ENCODE assay signal across 6 cellular contexts in the genomic region with DNA sequence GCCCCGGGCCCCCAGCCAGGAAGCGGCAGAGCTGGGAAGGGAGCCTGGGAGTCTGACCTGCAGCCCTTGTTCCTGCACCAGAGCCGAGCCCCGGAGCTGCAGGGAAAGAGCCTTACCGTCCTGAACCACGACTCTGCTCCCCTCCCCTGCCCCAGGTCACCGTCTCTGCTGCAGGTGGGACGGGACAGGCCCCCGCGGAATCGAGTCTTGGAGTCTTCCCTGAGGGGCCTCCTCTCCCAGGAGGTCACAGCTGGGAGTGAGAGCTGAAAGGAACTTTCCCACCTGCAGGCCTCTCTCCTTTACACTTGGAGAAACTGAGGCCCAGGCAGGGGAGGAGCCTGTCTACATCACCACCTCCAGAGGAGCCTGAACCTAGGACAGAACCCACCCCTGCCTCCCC. TPM values are rescaled to one million over a fixed set of nuclear protein-coding genes. Genes with fewer than 3 reads are reported as not detected.
"Had no signal": no experiment of that assay in that cellular context is flagged by ENCODE, and none has a peak within 500 bp of the region (broad histone marks: within the 10 kb centered on the region; RNA-seq: fewer than 3 reads in every experiment).

No MANE protein-coding gene starts in this region.

RNA-seq across cellular contexts. Expression of gene LILRB2, which starts 3.8 kb away (rescaled TPM):
- total RNA-seq: GM23338, H1, H9, HT-29, IMR-90, K562 had no signal
- polyA plus RNA-seq: GM23338, H1, IMR-90, K562 had no signal

RNA-seq across cellular contexts. Expression of gene LILRB5, which starts 20.0 kb away (rescaled TPM):
- total RNA-seq: GM23338, H1, HT-29, IMR-90, K562 had no signal
- polyA plus RNA-seq: GM23338, IMR-90, K562 had no signal

RNA-seq across cellular contexts. Expression of gene LILRA6, which starts 34.5 kb away (rescaled TPM):
- total RNA-seq: GM23338, H1, H9, HT-29, IMR-90, K562 had no signal
- polyA plus RNA-seq: GM23338, H1, IMR-90 had no signal

RNA-seq across cellular contexts. Expression of gene LILRA5, which starts 35.9 kb away (rescaled TPM):
- total RNA-seq: GM23338, H1, H9, HT-29, IMR-90, K562 had no signal
- polyA plus RNA-seq: GM23338, H1, IMR-90, K562 had no signal

RNA-seq across cellular contexts. Expression of gene LILRB3, which starts 54.3 kb away (rescaled TPM):
- total RNA-seq: GM23338, H1, H9, HT-29, IMR-90, K562 had no signal
- polyA plus RNA-seq: GM23338, H1, IMR-90 had no signal
